ENCODE assay signal across 13 cellular contexts in the genomic region with DNA sequence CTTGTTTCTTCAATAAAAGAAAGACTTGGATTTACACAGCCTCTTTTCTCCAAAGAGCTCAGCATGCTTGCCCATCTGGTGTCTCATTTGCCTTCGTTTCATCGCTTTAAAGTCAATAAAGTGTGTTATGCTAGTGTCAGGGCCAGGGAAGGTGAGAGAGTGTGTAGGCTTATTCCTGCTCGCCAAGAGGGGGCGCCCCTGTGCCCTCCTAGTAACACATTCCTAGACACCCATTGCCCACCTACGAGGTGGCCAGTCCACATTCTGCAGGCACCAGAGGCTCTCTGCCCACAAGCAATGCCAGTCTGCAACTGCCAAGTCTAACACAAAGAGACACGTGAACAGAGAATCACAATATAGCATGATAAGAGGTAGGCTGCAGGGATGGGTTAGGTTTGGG. TPM values are rescaled to one million over a fixed set of nuclear protein-coding genes. Genes with fewer than 3 reads are reported as not detected.
DNase-seq lines count a peak whose midpoint lies in the region; ATAC-seq and TF ChIP-seq lines count a peak whose summit lies in the region.
"Had no signal": no experiment of that assay in that cellular context is flagged by ENCODE, and none has a peak within 500 bp of the region (broad histone marks: within the 10 kb centered on the region; RNA-seq: fewer than 3 reads in every experiment).

No MANE protein-coding gene starts in this region.

- TF ChIP-seq CTCF in cardiac muscle cell (IDR thresholded peaks at IDR 0.05; ENCODE audit: low read depth, low read length) (peak; percentile 48), LNCaP clone FGC (IDR thresholded peaks at IDR 0.05; ENCODE audit: control insufficient read depth, extremely low read depth, insufficient read depth) (0 out of 2 replicates have a peak, but pooled peaks have one; percentile 26), cardiac fibroblast (IDR thresholded peaks at IDR 0.05; ENCODE audit: low read depth, low read length) (peak; percentile 37), retinal pigment epithelial cell (conservative IDR thresholded peaks at IDR 0.05; ENCODE audit: low read depth, low read length) (peak; percentile 59)

- H3K4me3 Mint-ChIP-seq in activated CD4-positive, alpha-beta memory T cell treated with anti-CD3 and anti-CD28 coated beads, Interleukin-2, amount 10 ng/mL, durations not matched to agents 7 days and 5 days: no peak overlapping the region
- H3K4me3 Mint-ChIP-seq: CD8-positive, alpha-beta memory T cell; memory B cell had no signal

- H3K9me3 Mint-ChIP-seq in activated CD4-positive, alpha-beta memory T cell treated with anti-CD3 and anti-CD28 coated beads, Interleukin-2, amount 10 ng/mL, durations not matched to agents 7 days and 5 days: no peaks in the 10 kb centered on the region
- H3K9me3 Mint-ChIP-seq: memory B cell had no signal

- no peaks in the 10 kb centered on the region for H3K27me3 ChIP-seq in cardiac muscle cell
- H3K27me3 ChIP-seq: SJSA1 had no signal

- CTCF ChIA-PET in activated CD4-positive, alpha-beta memory T cell treated with anti-CD3 and anti-CD28 coated beads, Interleukin-2, amount 10 ng/mL, durations not matched to agents 7 days and 5 days (lab: Charles Lee): interaction anchor here (1.2 kb wide), 1 partner anchor 291 kb away, joined by 3 read pairs; no protein-coding TSS in a partner anchor

- H3K4me1 Mint-ChIP-seq in activated CD4-positive, alpha-beta memory T cell treated with anti-CD3 and anti-CD28 coated beads, Interleukin-2, amount 10 ng/mL, durations not matched to agents 7 days and 5 days: no peaks in the 10 kb centered on the region
- H3K4me1 Mint-ChIP-seq: CD8-positive, alpha-beta memory T cell; memory B cell had no signal

- H3K27ac ChIP-seq in cardiac muscle cell: no peak overlapping the region
- H3K27ac ChIP-seq: SJSA1 had no signal

- DNase-seq in cardiac muscle cell (ENCODE audit: low read depth in 1 of 2, low spot score in 1 of 2) (peak in 1 of 2 donors; percentile 17), Right ventricle myocardium inferior (ENCODE audit: missing footprints) (no peak), LNCaP clone FGC (ENCODE audit: low read depth) (no peak), cardiac fibroblast (ENCODE audit: low read depth in 2 of 2) (no peak), retinal pigment epithelial cell (ENCODE audit: low read depth) (no peak), midbrain (lab: John Stamatoyannopoulos, UW) (no peak)
- no peak for DNase-seq in activated CD4-positive, alpha-beta memory T cell treated with anti-CD3 and anti-CD28 coated beads, Interleukin-2, amount 10 ng/mL, durations not matched to agents 7 days and 5 days
- DNase-seq: CD8-positive, alpha-beta memory T cell; foreskin fibroblast; NCI-H1417 had no signal

- peaks cover 9% of the 10 kb centered on the region for H3K27me3 Mint-ChIP-seq in activated CD4-positive, alpha-beta memory T cell treated with anti-CD3 and anti-CD28 coated beads, Interleukin-2, amount 10 ng/mL, durations not matched to agents 7 days and 5 days

- no peaks in the 10 kb centered on the region for H3K36me3 Mint-ChIP-seq in activated CD4-positive, alpha-beta memory T cell treated with anti-CD3 and anti-CD28 coated beads, Interleukin-2, amount 10 ng/mL, durations not matched to agents 7 days and 5 days (ENCODE audit: low read depth)
- H3K36me3 Mint-ChIP-seq: CD8-positive, alpha-beta memory T cell; memory B cell had no signal

- no peak overlapping the region for H3K4me3 ChIP-seq in cardiac muscle cell
- no peak overlapping the region for H3K4me3 ChIP-seq in LNCaP clone FGC (ENCODE audit: low read depth, low read length)
- no peak overlapping the region for H3K4me3 ChIP-seq in cardiac fibroblast (replicated peaks in 1 of 2; ENCODE audit: low read depth in 2 of 2, low read length in 2 of 2)
- no peak overlapping the region for H3K4me3 ChIP-seq in retinal pigment epithelial cell (ENCODE audit: low read length)
- H3K4me3 ChIP-seq: SJSA1 had no signal

- POLR2A ChIA-PET in activated CD4-positive, alpha-beta memory T cell treated with anti-CD3 and anti-CD28 coated beads, Interleukin-2, amount 10 ng/mL, durations not matched to agents 7 days and 5 days (lab: Charles Lee): no interaction called here

- no peak overlapping the region for H3K27ac Mint-ChIP-seq in activated CD4-positive, alpha-beta memory T cell treated with anti-CD3 and anti-CD28 coated beads, Interleukin-2, amount 10 ng/mL, durations not matched to agents 7 days and 5 days
- H3K27ac Mint-ChIP-seq: CD8-positive, alpha-beta memory T cell; memory B cell had no signal

- no peaks in the 10 kb centered on the region for H3K4me1 ChIP-seq in cardiac muscle cell (ENCODE audit: low read depth)
- H3K4me1 ChIP-seq: SJSA1 had no signal

- no peaks in the 10 kb centered on the region for H3K9me3 ChIP-seq in cardiac muscle cell (ENCODE audit: low read depth)
- H3K9me3 ChIP-seq: SJSA1 had no signal

- ATAC-seq in Right ventricle myocardium inferior (no peak), HG03378 (IDR thresholded peaks at IDR 0.05; ENCODE audit: unreplicated experiment) (no peak)

- no peaks in the 10 kb centered on the region for H3K36me3 ChIP-seq in cardiac muscle cell
- H3K36me3 ChIP-seq: SJSA1 had no signal

- intact Hi-C loops in Right ventricle myocardium inferior (cut with DNase I): loop anchor here (2.0 kb wide), 2 partner anchors 299 to 577 kb away; a partner anchor contains a TSS

RNA-seq across cellular contexts. Expression of a gene that starts 39.4 kb away (rescaled TPM):
- total RNA-seq in cardiac muscle cell (not detected in 2 replicates), Right ventricle myocardium inferior (not detected)
- polyA plus RNA-seq in cardiac muscle cell: not detected in 2 replicates
- not detected for total RNA-seq in activated CD4-positive, alpha-beta memory T cell treated with anti-CD3 and anti-CD28 coated beads, Interleukin-2, amount 10 ng/mL, durations not matched to agents 7 days and 5 days
- total RNA-seq: CD8-positive, alpha-beta memory T cell; SJSA1 had no signal
- polyA plus RNA-seq: CD8-positive, alpha-beta memory T cell had no signal
